ENCODE assay signal across 1 cellular context in the genomic region with DNA sequence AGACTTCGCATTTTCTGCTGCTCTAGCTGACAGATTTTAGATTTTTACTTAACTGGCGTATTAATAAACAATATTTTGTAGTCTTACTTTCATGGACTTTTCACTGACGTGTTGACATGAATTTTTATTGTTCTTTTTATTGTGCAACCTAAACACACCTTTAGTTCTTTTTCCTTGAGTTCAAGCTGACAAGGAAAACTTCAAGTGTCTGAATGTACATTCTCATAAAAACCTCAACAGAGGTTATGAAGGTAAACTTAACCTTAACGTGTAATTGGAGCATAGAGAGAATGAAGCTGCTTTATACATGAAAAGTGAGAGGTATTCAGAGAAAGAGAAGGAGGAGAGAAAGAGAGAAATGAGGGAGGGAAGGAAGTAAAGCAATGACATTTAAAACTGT.
TF ChIP-seq lines count a peak whose summit lies in the region.

No MANE protein-coding gene starts in this region.

TF ChIP-seq in GM23338, 12 proteins besides CTCF, POLR2A, EP300 and RAD21 (continued from another document):
- TF ChIP-seq, protein P1, sequence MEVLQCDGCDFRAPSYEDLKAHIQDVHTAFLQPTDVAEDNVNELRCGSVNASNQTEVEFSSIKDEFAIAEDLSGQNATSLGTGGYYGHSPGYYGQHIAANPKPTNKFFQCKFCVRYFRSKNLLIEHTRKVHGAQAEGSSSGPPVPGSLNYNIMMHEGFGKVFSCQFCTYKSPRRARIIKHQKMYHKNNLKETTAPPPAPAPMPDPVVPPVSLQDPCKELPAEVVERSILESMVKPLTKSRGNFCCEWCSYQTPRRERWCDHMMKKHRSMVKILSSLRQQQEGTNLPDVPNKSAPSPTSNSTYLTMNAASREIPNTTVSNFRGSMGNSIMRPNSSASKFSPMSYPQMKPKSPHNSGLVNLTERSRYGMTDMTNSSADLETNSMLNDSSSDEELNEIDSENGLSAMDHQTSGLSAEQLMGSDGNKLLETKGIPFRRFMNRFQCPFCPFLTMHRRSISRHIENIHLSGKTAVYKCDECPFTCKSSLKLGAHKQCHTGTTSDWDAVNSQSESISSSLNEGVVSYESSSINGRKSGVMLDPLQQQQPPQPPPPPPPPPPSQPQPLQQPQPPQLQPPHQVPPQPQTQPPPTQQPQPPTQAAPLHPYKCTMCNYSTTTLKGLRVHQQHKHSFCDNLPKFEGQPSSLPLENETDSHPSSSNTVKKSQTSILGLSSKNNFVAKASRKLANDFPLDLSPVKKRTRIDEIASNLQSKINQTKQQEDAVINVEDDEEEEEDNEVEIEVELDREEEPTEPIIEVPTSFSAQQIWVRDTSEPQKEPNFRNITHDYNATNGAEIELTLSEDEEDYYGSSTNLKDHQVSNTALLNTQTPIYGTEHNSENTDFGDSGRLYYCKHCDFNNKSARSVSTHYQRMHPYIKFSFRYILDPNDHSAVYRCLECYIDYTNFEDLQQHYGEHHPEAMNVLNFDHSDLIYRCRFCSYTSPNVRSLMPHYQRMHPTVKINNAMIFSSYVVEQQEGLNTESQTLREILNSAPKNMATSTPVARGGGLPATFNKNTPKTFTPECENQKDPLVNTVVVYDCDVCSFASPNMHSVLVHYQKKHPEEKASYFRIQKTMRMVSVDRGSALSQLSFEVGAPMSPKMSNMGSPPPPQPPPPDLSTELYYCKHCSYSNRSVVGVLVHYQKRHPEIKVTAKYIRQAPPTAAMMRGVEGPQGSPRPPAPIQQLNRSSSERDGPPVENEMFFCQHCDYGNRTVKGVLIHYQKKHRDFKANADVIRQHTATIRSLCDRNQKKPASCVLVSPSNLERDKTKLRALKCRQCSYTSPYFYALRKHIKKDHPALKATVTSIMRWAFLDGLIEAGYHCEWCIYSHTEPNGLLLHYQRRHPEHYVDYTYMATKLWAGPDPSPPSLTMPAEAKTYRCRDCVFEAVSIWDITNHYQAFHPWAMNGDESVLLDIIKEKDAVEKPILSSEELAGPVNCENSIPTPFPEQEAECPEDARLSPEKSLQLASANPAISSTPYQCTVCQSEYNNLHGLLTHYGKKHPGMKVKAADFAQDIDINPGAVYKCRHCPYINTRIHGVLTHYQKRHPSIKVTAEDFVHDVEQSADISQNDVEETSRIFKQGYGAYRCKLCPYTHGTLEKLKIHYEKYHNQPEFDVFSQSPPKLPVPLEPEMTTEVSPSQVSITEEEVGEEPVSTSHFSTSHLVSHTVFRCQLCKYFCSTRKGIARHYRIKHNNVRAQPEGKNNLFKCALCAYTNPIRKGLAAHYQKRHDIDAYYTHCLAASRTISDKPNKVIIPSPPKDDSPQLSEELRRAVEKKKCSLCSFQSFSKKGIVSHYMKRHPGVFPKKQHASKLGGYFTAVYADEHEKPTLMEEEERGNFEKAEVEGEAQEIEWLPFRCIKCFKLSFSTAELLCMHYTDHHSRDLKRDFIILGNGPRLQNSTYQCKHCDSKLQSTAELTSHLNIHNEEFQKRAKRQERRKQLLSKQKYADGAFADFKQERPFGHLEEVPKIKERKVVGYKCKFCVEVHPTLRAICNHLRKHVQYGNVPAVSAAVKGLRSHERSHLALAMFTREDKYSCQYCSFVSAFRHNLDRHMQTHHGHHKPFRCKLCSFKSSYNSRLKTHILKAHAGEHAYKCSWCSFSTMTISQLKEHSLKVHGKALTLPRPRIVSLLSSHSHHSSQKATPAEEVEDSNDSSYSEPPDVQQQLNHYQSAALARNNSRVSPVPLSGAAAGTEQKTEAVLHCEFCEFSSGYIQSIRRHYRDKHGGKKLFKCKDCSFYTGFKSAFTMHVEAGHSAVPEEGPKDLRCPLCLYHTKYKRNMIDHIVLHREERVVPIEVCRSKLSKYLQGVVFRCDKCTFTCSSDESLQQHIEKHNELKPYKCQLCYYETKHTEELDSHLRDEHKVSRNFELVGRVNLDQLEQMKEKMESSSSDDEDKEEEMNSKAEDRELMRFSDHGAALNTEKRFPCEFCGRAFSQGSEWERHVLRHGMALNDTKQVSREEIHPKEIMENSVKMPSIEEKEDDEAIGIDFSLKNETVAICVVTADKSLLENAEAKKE (CRISPR knock-in tag; IDR thresholded peaks at IDR 0.05), result no peak
- TF ChIP-seq POLR2AphosphoS5 (IDR thresholded peaks at IDR 0.05; ENCODE audit: low read depth), result no peak
- no peak for TF ChIP-seq NANOG (IDR thresholded peaks at IDR 0.05; ENCODE audit: borderline replicate concordance)
- TF ChIP-seq ZNF114 (CRISPR knock-in tag; IDR thresholded peaks at IDR 0.05), result no peak
- no peak for TF ChIP-seq CREB1 (CRISPR knock-in tag; IDR thresholded peaks at IDR 0.05; ENCODE audit: low read depth)
